In genomic region chr5:89869346-89869745, GRCh38 we compare ENCODE assay signal across 21 cellular contexts.
A peak's percentile ranks its signal among the peaks of the same experiment; 100 is the strongest.
DNase-seq lines count a peak whose midpoint lies in the region; ATAC-seq, FAIRE-seq and TF ChIP-seq lines count a peak whose summit lies in the region.
"Had no signal": no experiment of that assay in that cellular context is flagged by ENCODE, and none has a peak within 500 bp of the region (broad histone marks: within the 10 kb centered on the region; RNA-seq: fewer than 3 reads in every experiment).

No MANE protein-coding gene starts in this region.

- no peak for TF ChIP-seq RAD21 in H1 (IDR thresholded peaks at IDR 0.05 in 1 of 2, conservative IDR thresholded peaks at IDR 0.05 in 1 of 2; ENCODE audit: low read depth in 2 of 2, low read length in 2 of 2)

- intact Hi-C loops in PC-9 (cut with micrococcal nuclease; ENCODE audit: unreplicated experiment), result no loop called here

- no peaks in the 10 kb centered on the region for H3K27me3 ChIP-seq in OCI-LY1 (ENCODE audit: insufficient read depth, low read length)
- H3K27me3 ChIP-seq in H1 (replicated peaks in 1 of 4; ENCODE audit: control insufficient read depth in 3 of 4, extremely low read depth in 1 of 4, insufficient read depth in 3 of 4, low read length in 3 of 4), result no peaks in the 10 kb centered on the region
- no peaks in the 10 kb centered on the region for H3K27me3 ChIP-seq in neural progenitor cell
- H3K27me3 ChIP-seq in smooth muscle cell (ENCODE audit: low read depth), result no peaks in the 10 kb centered on the region
- H3K27me3 ChIP-seq in PC-9 (ENCODE audit: insufficient read depth, low read depth), result no peaks in the 10 kb centered on the region

- H3K9ac ChIP-seq in OCI-LY1 (ENCODE audit: low read length) (no peak overlapping the region), H1 (replicated peaks in 1 of 4; ENCODE audit: extremely low read depth in 1 of 4, low read depth in 3 of 4, low read length in 3 of 4) (no peak overlapping the region), neural progenitor cell (no peak overlapping the region), smooth muscle cell (ENCODE audit: low read depth) (no peak overlapping the region)

- H3K36me3 Mint-ChIP-seq in neural progenitor cell, result no peaks in the 10 kb centered on the region
- H3K36me3 Mint-ChIP-seq: CD4-positive, alpha-beta memory T cell had no signal

- no peak overlapping the region for H4K5ac ChIP-seq in H1 (ENCODE audit: insufficient read length, low read depth, low read length)

- H4K91ac ChIP-seq in H1 (replicated peaks; ENCODE audit: insufficient read length, low read length), result no peak overlapping the region

- no peak for DNase-seq in H1 (ENCODE audit: low read depth in 1 of 2, low spot score in 2 of 2)
- DNase-seq in neural progenitor cell (ENCODE audit: low spot score), result no peak
- no peak for DNase-seq in smooth muscle cell (lab: John Stamatoyannopoulos, UW; ENCODE audit: unreplicated experiment)
- no peak for DNase-seq in middle frontal gyrus (ENCODE audit: extremely low spot score, low spot score)
- DNase-seq in PC-9, result no peak
- DNase-seq: 8988T; C1 segment of cervical spinal cord; Calu3; CD4-positive, alpha-beta memory T cell; COR-L47; DMS53; DMS79 treated with DMSO at 0.1 percent for 48 hours; GF-D8; GOT3; H7; HCEC 1CT had no signal

- WGBS in H1 (ENCODE audit: extremely low coverage in 1 of 2, insufficient coverage in 1 of 2, insufficient read length in 1 of 2, insufficient replicate concordance in 2 of 2, low coverage in 1 of 2, low lambda C conversion rate in 2 of 2, missing lambda C conversion rate in 1 of 2), 2 experiments, result 79% methylated on average over 2 of the region's 2 CpGs; no CpG with 5 or more reads in 1 of the 2 experiments
- WGBS in smooth muscle cell (ENCODE audit: low lambda C conversion rate), result 71% methylated on average over 2 of the region's 2 CpGs

- H3K9me3 ChIP-seq in OCI-LY1 (ENCODE audit: low read length) (no peaks in the 10 kb centered on the region), H1 (ENCODE audit: insufficient read depth in 2 of 2, low read depth in 1 of 2, low read length in 1 of 2) (no peaks in the 10 kb centered on the region), neural progenitor cell (ENCODE audit: low read depth) (no peaks in the 10 kb centered on the region), smooth muscle cell (replicated peaks; ENCODE audit: low read depth) (no peaks in the 10 kb centered on the region), PC-9 (ENCODE audit: insufficient read depth, low read depth) (no peaks in the 10 kb centered on the region)
- H3K9me3 ChIP-seq: A549 had no signal

- BruUV-seq in PC-9 (replicated peaks; lab: Mats Ljungman, UMichigan), result no TSS peak

- POLR2A ChIA-PET in H1 (lab: Charles Lee; ENCODE audit: partially characterized antibody), result interaction anchor here (1.1 kb wide), 1 partner anchor 9 kb away, joined by 3 read pairs; no protein-coding TSS in a partner anchor
- POLR2A ChIA-PET in PC-9 (lab: Charles Lee; ENCODE audit: unreplicated experiment), result no interaction called here

- H3K27ac ChIP-seq in OCI-LY1 (ENCODE audit: low read depth, low read length, poor library complexity, severe bottlenecking) (no peak overlapping the region), H1 (ENCODE audit: low read depth, low read length) (no peak overlapping the region), neural progenitor cell (no peak overlapping the region), smooth muscle cell (ENCODE audit: low read depth) (no peak overlapping the region), PC-9 (no peak overlapping the region)
- H3K27ac ChIP-seq: A549 had no signal

- H2BK5ac ChIP-seq in H1 (ENCODE audit: low read depth, low read length), result no peak overlapping the region

- no peaks in the 10 kb centered on the region for H4K20me1 ChIP-seq in OCI-LY1 (ENCODE audit: insufficient read depth, low read length)
- no peaks in the 10 kb centered on the region for H4K20me1 ChIP-seq in H1 (replicated peaks in 1 of 2; ENCODE audit: control insufficient read depth in 1 of 2, insufficient read depth in 2 of 2, low read length in 2 of 2)
- no peaks in the 10 kb centered on the region for H4K20me1 ChIP-seq in neural progenitor cell (ENCODE audit: low read depth)
- no peaks in the 10 kb centered on the region for H4K20me1 ChIP-seq in smooth muscle cell (ENCODE audit: low read depth)
- H4K20me1 ChIP-seq in PC-9 (ENCODE audit: insufficient read depth), result no peaks in the 10 kb centered on the region

- CTCF ChIA-PET in H1 (lab: Charles Lee; ENCODE audit: partially characterized antibody), result interaction anchor here (0.9 to 1.4 kb wide), 3 partner anchors 23 to 130 kb away, joined by 3 to 4 read pairs (median 3); no protein-coding TSS in a partner anchor
- CTCF ChIA-PET in PC-9 (lab: Charles Lee), result no interaction called here

- no peak overlapping the region for H3K27ac Mint-ChIP-seq in neural progenitor cell
- H3K27ac Mint-ChIP-seq: CD4-positive, alpha-beta memory T cell had no signal

- H2BK12ac ChIP-seq in H1 (ENCODE audit: low read depth, low read length), result no peak overlapping the region

- H3K27me3 Mint-ChIP-seq in neural progenitor cell (ENCODE audit: insufficient read depth, low read depth), result no peaks in the 10 kb centered on the region
- H3K27me3 Mint-ChIP-seq: CD4-positive, alpha-beta memory T cell had no signal

- H3K56ac ChIP-seq in H1 (replicated peaks; ENCODE audit: insufficient read length, low read depth, low read length), result no peak overlapping the region

- no peak overlapping the region for H4K8ac ChIP-seq in H1 (ENCODE audit: extremely low read depth, insufficient read depth, low read length)

- no peaks in the 10 kb centered on the region for H3K9me3 Mint-ChIP-seq in neural progenitor cell

- TF ChIP-seq CTCF in OCI-LY1 (IDR thresholded peaks at IDR 0.05; ENCODE audit: low read length) (no peak), H1 (IDR thresholded peaks at IDR 0.05; ENCODE audit: control extremely low read depth in 1 of 3, insufficient read depth in 1 of 3, low read depth in 1 of 3, low read length in 3 of 3) (no peak), neural progenitor cell (IDR thresholded peaks at IDR 0.05) (no peak), smooth muscle cell (IDR thresholded peaks at IDR 0.05; ENCODE audit: borderline replicate concordance, insufficient read depth, poor library complexity, severe bottlenecking) (no peak), PC-9 (conservative IDR thresholded peaks at IDR 0.05) (no peak)

- H3K4me1 ChIP-seq in OCI-LY1 (ENCODE audit: insufficient read depth, low read length, severe bottlenecking) (peaks cover 21% of the 10 kb centered on the region), H1 (replicated peaks in 1 of 4; ENCODE audit: control insufficient read depth in 3 of 4, insufficient read depth in 4 of 4, low read length in 3 of 4) (peaks cover 0 to 3% (median 0%) of the 10 kb centered on the region in 4 experiments; a peak in 1 of 7 replicates), neural progenitor cell (peaks cover 3% of the 10 kb centered on the region), smooth muscle cell (ENCODE audit: low read depth) (no peaks in the 10 kb centered on the region), PC-9 (replicated peaks; ENCODE audit: insufficient read depth) (peaks cover 11% of the 10 kb centered on the region; the same call in 1 of the 2 replicates)
- H3K4me1 ChIP-seq: A549 had no signal

- no peak for TF ChIP-seq POLR2A in H1 (IDR thresholded peaks at IDR 0.05; ENCODE audit: control extremely low read depth in 1 of 2, low read depth in 2 of 2, low read length in 2 of 2)

- no peaks in the 10 kb centered on the region for H3K9me2 ChIP-seq in OCI-LY1 (ENCODE audit: low read depth, low read length)
- H3K9me2 ChIP-seq in PC-9 (ENCODE audit: insufficient read depth), result no peaks in the 10 kb centered on the region

- H2AFZ ChIP-seq in OCI-LY1 (ENCODE audit: low read length), result 0 out of 2 replicates have a peak overlapping the region, but pooled peaks have one; percentile 42
- 0 out of 2 replicates have a peak overlapping the region, but pooled peaks have one; percentile 31 for H2AFZ ChIP-seq in H1 (ENCODE audit: low read length)
- H2AFZ ChIP-seq in neural progenitor cell (replicated peaks), result peak overlapping the region; percentile 50
- peak overlapping the region; percentile 42 for H2AFZ ChIP-seq in smooth muscle cell (ENCODE audit: low read depth)
- H2AFZ ChIP-seq in PC-9, result no peak overlapping the region

- no peak overlapping the region for H3K14ac ChIP-seq in H1 (ENCODE audit: insufficient read length)

- no peak overlapping the region for H2BK15ac ChIP-seq in H1 (ENCODE audit: low read length)

- no peaks in the 10 kb centered on the region for H3K4me1 Mint-ChIP-seq in neural progenitor cell
- H3K4me1 Mint-ChIP-seq: CD4-positive, alpha-beta memory T cell had no signal

- H3K4me3 Mint-ChIP-seq in neural progenitor cell, result no peak overlapping the region
- H3K4me3 Mint-ChIP-seq: CD4-positive, alpha-beta memory T cell had no signal

- no peak overlapping the region for H3K4me2 ChIP-seq in OCI-LY1 (ENCODE audit: low read length)
- no peak overlapping the region for H3K4me2 ChIP-seq in H1 (ENCODE audit: insufficient read depth in 1 of 2, low read depth in 2 of 2, low read length in 2 of 2)
- H3K4me2 ChIP-seq in neural progenitor cell, result no peak overlapping the region
- no peak overlapping the region for H3K4me2 ChIP-seq in smooth muscle cell
- no peak overlapping the region for H3K4me2 ChIP-seq in PC-9
- H3K4me2 ChIP-seq: A549 had no signal

- H3K23ac ChIP-seq in H1 (ENCODE audit: insufficient read length), result no peak overlapping the region

- H3K79me2 ChIP-seq in OCI-LY1 (ENCODE audit: insufficient read depth, low read length) (no peaks in the 10 kb centered on the region), H1 (ENCODE audit: control insufficient read depth in 1 of 2, insufficient read depth in 2 of 2, low read length in 2 of 2) (no peaks in the 10 kb centered on the region), neural progenitor cell (ENCODE audit: low read depth) (no peaks in the 10 kb centered on the region), smooth muscle cell (ENCODE audit: low read depth) (no peaks in the 10 kb centered on the region), PC-9 (ENCODE audit: low read depth) (no peaks in the 10 kb centered on the region)

- no peak overlapping the region for H3K4ac ChIP-seq in H1 (replicated peaks; ENCODE audit: insufficient read length, low read depth, low read length)

- H3F3A ChIP-seq in OCI-LY1 (ENCODE audit: insufficient read depth, low read length) (no peaks in the 10 kb centered on the region), neural progenitor cell (ENCODE audit: low read depth) (no peaks in the 10 kb centered on the region), smooth muscle cell (ENCODE audit: low read depth) (no peaks in the 10 kb centered on the region), PC-9 (ENCODE audit: insufficient read depth, low read depth) (no peaks in the 10 kb centered on the region)

- FAIRE-seq in H1 (lab: Jason Lieb, UNC), result no peak
- FAIRE-seq: A549, GM12891, GM18507 had no signal

- H2BK120ac ChIP-seq in H1 (replicated peaks; ENCODE audit: low read depth, low read length), result no peak overlapping the region

- no peak overlapping the region for H2BK20ac ChIP-seq in H1 (ENCODE audit: low read length)

- no peak overlapping the region for H3K4me3 ChIP-seq in OCI-LY1 (ENCODE audit: low read depth, low read length, poor library complexity, severe bottlenecking)
- H3K4me3 ChIP-seq in H1 (ENCODE audit: extremely low read depth in 1 of 4, insufficient read depth in 2 of 4, low read depth in 3 of 4, low read length in 4 of 4), result no peak overlapping the region
- no peak overlapping the region for H3K4me3 ChIP-seq in neural progenitor cell
- no peak overlapping the region for H3K4me3 ChIP-seq in smooth muscle cell
- no peak overlapping the region for H3K4me3 ChIP-seq in PC-9
- H3K4me3 ChIP-seq: A549 had no signal

- no peaks in the 10 kb centered on the region for H3K23me2 ChIP-seq in H1 (ENCODE audit: low read depth, low read length)

- no peak overlapping the region for H3K18ac ChIP-seq in H1 (ENCODE audit: extremely low read depth, low read length)

- no peak for TF ChIP-seq EP300 in H1 (IDR thresholded peaks at IDR 0.05; ENCODE audit: borderline replicate concordance in 1 of 2, low read depth in 2 of 2, low read length in 2 of 2)

- H2AK5ac ChIP-seq in H1 (ENCODE audit: low read depth, low read length), result no peak overlapping the region

- H3K36me3 ChIP-seq in OCI-LY1 (ENCODE audit: insufficient read depth, low read length) (no peaks in the 10 kb centered on the region), H1 (ENCODE audit: control insufficient read depth in 2 of 4, insufficient read depth in 4 of 4, low read length in 3 of 4) (no peaks in the 10 kb centered on the region), neural progenitor cell (no peaks in the 10 kb centered on the region), smooth muscle cell (ENCODE audit: low read depth) (no peaks in the 10 kb centered on the region), PC-9 (ENCODE audit: low read depth) (no peaks in the 10 kb centered on the region)

- no peak for ATAC-seq in GM19397 (IDR thresholded peaks at IDR 0.05; ENCODE audit: unreplicated experiment)
- ATAC-seq: A549 had no signal

- no peaks in the 10 kb centered on the region for H3K79me1 ChIP-seq in H1 (ENCODE audit: low read depth, low read length)
